Comparison of ENCODE assay signal across 8 cellular contexts in genomic region chr22:22463855-22464540, GRCh38. TPM values are rescaled to one million over a fixed set of nuclear protein-coding genes. Genes with fewer than 3 reads are reported as not detected.
A peak's percentile ranks its signal among the peaks of the same experiment; 100 is the strongest.
DNase-seq lines count a peak whose midpoint lies in the region; TF ChIP-seq lines count a peak whose summit lies in the region.

No MANE protein-coding gene starts in this region.

- H3K27ac ChIP-seq in H9 (ENCODE audit: insufficient read length, low read depth, low read length) (no peak overlapping the region), esophagus muscularis mucosa (replicated peaks in 1 of 4) (no peak overlapping the region), tibial artery (no peak overlapping the region)

- H3K9me3 Mint-ChIP-seq in H9 (peaks cover 28 to 36% of the 10 kb centered on the region in 2 experiments), neural crest cell (peaks cover 10% of the 10 kb centered on the region)

- no peak overlapping the region for H3K4me2 ChIP-seq in H9 (ENCODE audit: insufficient read depth, insufficient read length, low read length)

- no peak overlapping the region for H2BK120ac ChIP-seq in H9 (ENCODE audit: low read depth, low read length, poor library complexity, severe bottlenecking)

- no peak overlapping the region for H2AFZ ChIP-seq in H9 (ENCODE audit: low read length)

- H4K5ac ChIP-seq in H9 (ENCODE audit: insufficient read length, low read depth, low read length), result no peak overlapping the region

- no peaks in the 10 kb centered on the region for H3K79me1 ChIP-seq in H9 (ENCODE audit: insufficient read depth, low read depth, low read length, poor library complexity, severe bottlenecking)

- no peak overlapping the region for H4K8ac ChIP-seq in H9 (replicated peaks; ENCODE audit: insufficient read length, low read depth, low read length)

- H2BK15ac ChIP-seq in H9 (ENCODE audit: low read depth, low read length), result no peak overlapping the region

- H3K36me3 ChIP-seq in esophagus muscularis mucosa (no peaks in the 10 kb centered on the region), tibial artery (no peaks in the 10 kb centered on the region)

- H3K27me3 ChIP-seq in H9 (ENCODE audit: insufficient read depth, low read length), result peaks cover 8% of the 10 kb centered on the region
- H3K27me3 ChIP-seq in esophagus muscularis mucosa, result peaks cover 0 to 66% (median 9%) of the 10 kb centered on the region in 4 donors
- H3K27me3 ChIP-seq in tibial artery, result peaks cover 0 to 14% of the 10 kb centered on the region in 2 donors

- H3K79me2 ChIP-seq in H9 (ENCODE audit: insufficient read depth, low read length), result no peaks in the 10 kb centered on the region

- H3K4ac ChIP-seq in H9 (ENCODE audit: low read depth, low read length), result no peak overlapping the region

- H3K9ac ChIP-seq in H9 (ENCODE audit: extremely low read depth, insufficient read length, low read length), result no peak overlapping the region

- no peak overlapping the region for H3K14ac ChIP-seq in H9 (ENCODE audit: insufficient read depth, low read length)

- H3T11ph ChIP-seq in H9 (ENCODE audit: low read length), result no peak overlapping the region

- peaks cover 0 to 2% of the 10 kb centered on the region in 2 experiments; a peak in 2 of 4 replicates for H3K4me1 Mint-ChIP-seq in H9
- no peaks in the 10 kb centered on the region for H3K4me1 Mint-ChIP-seq in neural crest cell

- no peak overlapping the region for H3K4me3 ChIP-seq in esophagus muscularis mucosa
- no peak overlapping the region for H3K4me3 ChIP-seq in tibial artery

- no peak for TF ChIP-seq POLR2A in esophagus muscularis mucosa (IDR thresholded peaks at IDR 0.05; ENCODE audit: low read depth)

- no peak overlapping the region for H2BK12ac ChIP-seq in H9 (ENCODE audit: insufficient read length, low read depth, low read length)

- DNase-seq in CD1c-positive myeloid dendritic cell (ENCODE audit: extremely low spot score) (peak; percentile 83), H9 (peak; percentile 59), NOMO-1 treated with DMSO at 0.1 percent for 48 hours (lab: John Stamatoyannopoulos, UW; ENCODE audit: unreplicated experiment) (peak; percentile 47), esophagus muscularis mucosa (ENCODE audit: extremely low spot score) (no peak), neural crest cell (ENCODE audit: low read depth, low spot score) (peak; percentile 72), tibial artery (no peak), OCI-M2 (lab: John Stamatoyannopoulos, UW; ENCODE audit: unreplicated experiment) (no peak)
- peak; percentile 70 for DNase-seq in activated CD8-positive, alpha-beta memory T cell treated with anti-CD3 and anti-CD28 coated beads, Interleukin-2, amount 50 U/mL, for 48 hours

- H2BK5ac ChIP-seq in H9 (ENCODE audit: insufficient read length, low read length), result no peak overlapping the region

- H3K4me1 ChIP-seq in H9 (ENCODE audit: insufficient read depth, low read length) (no peaks in the 10 kb centered on the region), esophagus muscularis mucosa (no peaks in the 10 kb centered on the region), tibial artery (no peaks in the 10 kb centered on the region)

- H2BK20ac ChIP-seq in H9 (ENCODE audit: low read depth, low read length, poor library complexity, severe bottlenecking), result no peak overlapping the region

- H3K36me3 Mint-ChIP-seq in H9 (ENCODE audit: insufficient read depth in 1 of 3, low read depth in 3 of 3) (peaks cover 4 to 6% (median 5%) of the 10 kb centered on the region in 3 experiments; a peak in 6 of 7 replicates), neural crest cell (ENCODE audit: low read depth) (peaks cover 4% of the 10 kb centered on the region)

- no CpG with 5 or more reads among the region's 18 CpGs for WGBS in H9 (ENCODE audit: extremely low coverage, insufficient read length, low lambda C conversion rate)
- whole genome bisulfite sequencing in esophagus muscularis mucosa, result 35% methylated on average over 18 of the region's 18 CpGs

- no peak overlapping the region for H3K4me3 Mint-ChIP-seq in H9
- no peak overlapping the region for H3K4me3 Mint-ChIP-seq in neural crest cell

- no peaks in the 10 kb centered on the region for H3K23me2 ChIP-seq in H9 (ENCODE audit: insufficient read length, low read depth, low read length, poor library complexity, severe bottlenecking)

- H3K27ac Mint-ChIP-seq in H9 (no peak overlapping the region), neural crest cell (ENCODE audit: unreplicated experiment) (no peak overlapping the region)

- peaks cover 11% of the 10 kb centered on the region for H3K9me3 ChIP-seq in H9 (ENCODE audit: control insufficient read depth, low read depth, low read length)
- H3K9me3 ChIP-seq in esophagus muscularis mucosa, result peaks cover 0 to 29% (median 22%) of the 10 kb centered on the region in 4 donors
- peaks cover 0 to 22% (median 14%) of the 10 kb centered on the region in 3 donors for H3K9me3 ChIP-seq in tibial artery

- no peak overlapping the region for H4K91ac ChIP-seq in H9 (ENCODE audit: insufficient read length, low read depth, low read length)

- H4K20me1 ChIP-seq in H9 (ENCODE audit: control insufficient read depth, insufficient read depth, insufficient read length), result no peaks in the 10 kb centered on the region

- intact Hi-C loops in esophagus muscularis mucosa (cut with DNase I) (loop anchor here (10.0 kb wide), 1 partner anchor 491 kb away; no protein-coding TSS in a partner anchor), tibial artery (cut with DNase I; ENCODE audit: low total_unique reads) (no loop called here)

- H2AK5ac ChIP-seq in H9 (ENCODE audit: insufficient read length, low read length), result no peak overlapping the region

- no peak overlapping the region for H3K56ac ChIP-seq in H9 (ENCODE audit: insufficient read length, low read depth, low read length)

- H3K27me3 Mint-ChIP-seq in H9 (ENCODE audit: low read depth) (peaks cover 100% of the 10 kb centered on the region), neural crest cell (ENCODE audit: low read depth) (peaks cover 76% of the 10 kb centered on the region)

- no peak overlapping the region for H3K23ac ChIP-seq in H9 (ENCODE audit: insufficient read length, low read depth, low read length)

- no peak overlapping the region for H3K18ac ChIP-seq in H9 (ENCODE audit: insufficient read length, low read depth, low read length)

- TF ChIP-seq EP300 in esophagus muscularis mucosa (IDR thresholded peaks at IDR 0.05), result no peak

- peak; percentile 85 for TF ChIP-seq CTCF in H9 (conservative IDR thresholded peaks at IDR 0.05)
- TF ChIP-seq CTCF in esophagus muscularis mucosa (IDR thresholded peaks at IDR 0.05), result peak; percentile 51 to 62 (median 62)
- peak; percentile 87 for TF ChIP-seq CTCF in neural crest cell (conservative IDR thresholded peaks at IDR 0.05)
- TF ChIP-seq CTCF in tibial artery (IDR thresholded peaks at IDR 0.05), result peak; percentile 32

RNA-seq across cellular contexts. Expression of gene ZNF280B, which starts 44.5 kb away (rescaled TPM):
- 8.2 and 9.2 TPM in 2 replicates for total RNA-seq in H9 (2021)
- total RNA-seq in esophagus muscularis mucosa, result under 1 TPM; 0.33 to 0.71 (median 0.55) TPM
- total RNA-seq in neural crest cell, result 7.3 and 8.6 TPM in 2 replicates

RNA-seq across cellular contexts. Expression of gene ZNF280A, which starts 56.1 kb away (rescaled TPM):
- total RNA-seq in H9 (2021), result 0.13 and 0.15 TPM in 2 replicates
- total RNA-seq in esophagus muscularis mucosa, result not detected
- not detected in 2 replicates for total RNA-seq in neural crest cell

Comparison
In these comparisons a context has a peak if more than half of its experiments do, and no peak if none do; other contexts are left out.
1. DNase-seq: peak in CD1c-positive myeloid dendritic cell (single experiment), H9 (single experiment), NOMO-1 treated with DMSO at 0.1 percent for 48 hours (single experiment), activated CD8-positive, alpha-beta memory T cell treated with anti-CD3 and anti-CD28 coated beads, Interleukin-2, amount 50 U/mL, for 48 hours (single experiment) and neural crest cell (single experiment); none in esophagus muscularis mucosa (single experiment), tibial artery (0 of 2) and OCI-M2 (single experiment).
2. CTCF ChIP-seq: peak in every context shown above with its lines; median percentile 87 in neural crest cell; 85 in H9; 62 in esophagus muscularis mucosa; 32 in tibial artery.